In the genomic region with DNA sequence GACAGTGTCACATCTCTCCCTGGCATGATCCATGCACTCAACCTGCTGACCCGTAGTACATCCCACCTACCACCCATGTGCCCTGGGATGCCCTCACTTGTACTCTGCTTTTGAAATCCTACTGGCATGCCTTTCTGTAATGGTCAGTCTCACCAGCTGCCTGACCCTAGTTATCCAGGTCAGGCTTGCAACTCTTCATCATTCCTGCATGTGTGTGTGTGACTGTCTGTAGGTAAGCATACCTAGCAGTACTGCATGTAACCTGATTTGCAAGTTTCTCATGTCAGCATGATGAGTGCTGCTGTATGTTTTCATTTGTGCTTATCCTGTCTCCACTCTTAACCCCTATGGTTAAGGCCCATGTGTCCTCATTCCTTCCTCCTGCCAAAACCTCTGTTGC, we compare ENCODE assay signal across 21 cellular contexts.
"Had no signal": no experiment of that assay in that cellular context is flagged by ENCODE, and none has a peak within 500 bp of the region (broad histone marks: within the 10 kb centered on the region; RNA-seq: fewer than 3 reads in every experiment).

No MANE protein-coding gene starts in this region.

- H3K9ac ChIP-seq: KMS-11 had no signal

- H3K4me2 ChIP-seq: KMS-11, PC-9 had no signal

- H3K4me3 Mint-ChIP-seq: activated B cell treated with CpG ODN at 0.5 μM for 24 hours; activated CD4-positive, alpha-beta memory T cell treated with anti-CD3 and anti-CD28 coated beads for 36 hours; activated CD4-positive, alpha-beta T cell treated with anti-CD3 and anti-CD28 coated beads, Interleukin-2, amount 10 ng/mL, durations not matched to agents 24 days and 14 days; activated naive CD4-positive, alpha-beta T cell treated with anti-CD3 and anti-CD28 coated beads for 36 hours; activated naive CD8-positive, alpha-beta T cell treated with anti-CD3 and anti-CD28 coated beads for 36 hours; activated T-cell treated with anti-CD3 and anti-CD28 coated beads, Interleukin-2, amount 50 U/mL, for 4 hours; activated T-helper 17 cell treated with anti-CD3 and anti-CD28 coated beads, Interleukin-2, amount 50 U/mL, for 72 hours; T-helper 17 cell had no signal

- H3K27ac Mint-ChIP-seq: activated B cell treated with CpG ODN at 0.5 μM for 24 hours; activated CD4-positive, alpha-beta memory T cell treated with anti-CD3 and anti-CD28 coated beads for 36 hours; activated CD4-positive, alpha-beta T cell treated with anti-CD3 and anti-CD28 coated beads, Interleukin-2, amount 10 ng/mL, durations not matched to agents 24 days and 14 days; activated naive CD4-positive, alpha-beta T cell treated with anti-CD3 and anti-CD28 coated beads for 36 hours; activated naive CD8-positive, alpha-beta T cell treated with anti-CD3 and anti-CD28 coated beads for 36 hours; activated T-helper 17 cell treated with anti-CD3 and anti-CD28 coated beads, Interleukin-2, amount 50 U/mL, for 72 hours; T-helper 17 cell had no signal

- ATAC-seq: activated T-cell treated with anti-CD3 and anti-CD28 coated beads, Interleukin-2, amount 50 U/mL, for 4 hours; activated T-helper 17 cell treated with anti-CD3 and anti-CD28 coated beads, Interleukin-2, amount 50 U/mL, for 72 hours; T-helper 17 cell had no signal

- DNase-seq: activated B cell treated with CpG ODN at 0.5 μM for 24 hours; activated CD4-positive, alpha-beta memory T cell treated with anti-CD3 and anti-CD28 coated beads for 36 hours; activated CD4-positive, alpha-beta T cell treated with anti-CD3 and anti-CD28 coated beads for 1 hour; activated CD4-positive, alpha-beta T cell treated with anti-CD3 and anti-CD28 coated beads, Interleukin-2, amount 10 ng/mL, durations not matched to agents 24 days and 14 days; activated CD8-positive, alpha-beta memory T cell treated with anti-CD3 and anti-CD28 coated beads for 24 hours; activated gamma-delta T cell; activated naive CD4-positive, alpha-beta T cell treated with anti-CD3 and anti-CD28 coated beads for 36 hours; activated naive CD8-positive, alpha-beta T cell treated with anti-CD3 and anti-CD28 coated beads for 36 hours; activated T-cell treated with anti-CD3 and anti-CD28 coated beads, Interleukin-2, amount 50 U/mL, for 4 hours; aorta; NCI-H1092; NCI-H1417 treated with DMSO at 0.1 percent for 48 hours; NCI-H1694; NCI-H2029; NCI-H524; PC-9; SIG-M5; T-helper 17 cell; T-helper 9 cell had no signal

- H3K4me3 ChIP-seq: PC-9 had no signal

- H3K4me1 Mint-ChIP-seq: activated T-helper 17 cell treated with anti-CD3 and anti-CD28 coated beads, Interleukin-2, amount 50 U/mL, for 72 hours had no signal

- H3K36me3 Mint-ChIP-seq: activated CD4-positive, alpha-beta memory T cell treated with anti-CD3 and anti-CD28 coated beads for 36 hours; activated naive CD8-positive, alpha-beta T cell treated with anti-CD3 and anti-CD28 coated beads for 36 hours had no signal

- H2AFZ ChIP-seq: PC-9 had no signal

- H3K9me3 Mint-ChIP-seq: activated B cell treated with CpG ODN at 0.5 μM for 24 hours; activated CD4-positive, alpha-beta memory T cell treated with anti-CD3 and anti-CD28 coated beads for 36 hours; activated CD4-positive, alpha-beta T cell treated with anti-CD3 and anti-CD28 coated beads, Interleukin-2, amount 10 ng/mL, durations not matched to agents 24 days and 14 days; activated naive CD4-positive, alpha-beta T cell treated with anti-CD3 and anti-CD28 coated beads for 36 hours; activated naive CD8-positive, alpha-beta T cell treated with anti-CD3 and anti-CD28 coated beads for 36 hours; activated T-cell treated with anti-CD3 and anti-CD28 coated beads, Interleukin-2, amount 50 U/mL, for 4 hours had no signal

- H3K27ac ChIP-seq: KMS-11, PC-9 had no signal
